Comparison of ENCODE assay signal across 11 cellular contexts in genomic region chr2:160379399-160379798, GRCh38.
A peak's percentile ranks its signal among the peaks of the same experiment; 100 is the strongest.
DNase-seq lines count a peak whose midpoint lies in the region; ATAC-seq, FAIRE-seq and TF ChIP-seq lines count a peak whose summit lies in the region.
"Had no signal": no experiment of that assay in that cellular context is flagged by ENCODE, and none has a peak within 500 bp of the region (broad histone marks: within the 10 kb centered on the region; RNA-seq: fewer than 3 reads in every experiment).

No MANE protein-coding gene starts in this region.

- H3K27me3 Mint-ChIP-seq in activated T-cell treated with anti-CD3 and anti-CD28 coated beads, Interleukin-2, amount 50 U/mL, for 24 hours, result no peaks in the 10 kb centered on the region
- H3K27me3 Mint-ChIP-seq in activated T-cell treated with anti-CD3 and anti-CD28 coated beads, Interleukin-2, amount 50 U/mL, for 4 hours (ENCODE audit: low read depth), result no peaks in the 10 kb centered on the region
- H3K27me3 Mint-ChIP-seq: B cell had no signal

- H3K9me3 Mint-ChIP-seq in activated T-cell treated with anti-CD3 and anti-CD28 coated beads, Interleukin-2, amount 50 U/mL, for 24 hours, result no peaks in the 10 kb centered on the region
- no peaks in the 10 kb centered on the region for H3K9me3 Mint-ChIP-seq in activated T-cell treated with anti-CD3 and anti-CD28 coated beads, Interleukin-2, amount 50 U/mL, for 4 hours

- H3K27me3 ChIP-seq in bronchial epithelial cell (ENCODE audit: control insufficient read depth, insufficient read depth, low read length) (no peaks in the 10 kb centered on the region), lower lobe of right lung (ENCODE audit: low read depth) (no peaks in the 10 kb centered on the region), uterus (no peaks in the 10 kb centered on the region)

- H3K4me1 ChIP-seq in lower lobe of right lung (peaks cover 97% of the 10 kb centered on the region), uterus (peaks cover 15 to 28% of the 10 kb centered on the region in 2 donors)

- intact Hi-C loops in lower lobe of right lung (cut with DNase I), result no loop called here
- intact Hi-C loops in uterus (cut with DNase I; ENCODE audit: low total_unique reads), result no loop called here

- FAIRE-seq in bronchial epithelial cell (lab: Jason Lieb, UNC) (no peak), GM12892 (lab: Jason Lieb, UNC) (no peak)
- FAIRE-seq: GM18507 had no signal

- H3K36me3 ChIP-seq in bronchial epithelial cell (ENCODE audit: control insufficient read depth, insufficient read depth, low read length) (no peaks in the 10 kb centered on the region), lower lobe of right lung (no peaks in the 10 kb centered on the region), uterus (no peaks in the 10 kb centered on the region)

- H3K9me3 ChIP-seq in lower lobe of right lung (no peaks in the 10 kb centered on the region), uterus (no peaks in the 10 kb centered on the region)

- ATAC-seq in activated T-cell treated with anti-CD3 and anti-CD28 coated beads, Interleukin-2, amount 50 U/mL, for 4 hours, result no peak
- peak; percentile 30 to 47 for ATAC-seq in lower lobe of right lung

- H3K4me1 Mint-ChIP-seq in activated T-cell treated with anti-CD3 and anti-CD28 coated beads, Interleukin-2, amount 50 U/mL, for 24 hours (ENCODE audit: low read depth), result peaks cover 80% of the 10 kb centered on the region
- H3K4me1 Mint-ChIP-seq in activated T-cell treated with anti-CD3 and anti-CD28 coated beads, Interleukin-2, amount 50 U/mL, for 4 hours (ENCODE audit: low read depth), result peaks cover 79% of the 10 kb centered on the region

- peaks cover 9% of the 10 kb centered on the region for H3K36me3 Mint-ChIP-seq in activated T-cell treated with anti-CD3 and anti-CD28 coated beads, Interleukin-2, amount 50 U/mL, for 24 hours (ENCODE audit: low read depth)
- H3K36me3 Mint-ChIP-seq in activated T-cell treated with anti-CD3 and anti-CD28 coated beads, Interleukin-2, amount 50 U/mL, for 4 hours (ENCODE audit: insufficient read depth), result peaks cover 5% of the 10 kb centered on the region

- H3K27ac Mint-ChIP-seq in activated T-cell treated with anti-CD3 and anti-CD28 coated beads, Interleukin-2, amount 50 U/mL, for 24 hours, result peak overlapping the region; percentile 9
- H3K27ac Mint-ChIP-seq: B cell had no signal

- no peak for DNase-seq in activated T-cell treated with anti-CD3 and anti-CD28 coated beads, Interleukin-2, amount 50 U/mL, for 24 hours
- DNase-seq in activated T-cell treated with anti-CD3 and anti-CD28 coated beads, Interleukin-2, amount 50 U/mL, for 4 hours, result no peak
- peak; percentile 52 for DNase-seq in bronchial epithelial cell (ENCODE audit: low read depth)
- no peak for DNase-seq in lower lobe of right lung
- DNase-seq in uterus, result no peak
- DNase-seq in activated CD8-positive, alpha-beta memory T cell treated with anti-CD3 and anti-CD28 coated beads, Interleukin-2, amount 50 U/mL, for 4 hours, result no peak
- no peak for DNase-seq in medulla oblongata (ENCODE audit: extremely low spot score)
- no peak for DNase-seq in GM12892 (ENCODE audit: insufficient read length)
- DNase-seq: retina had no signal

- H3K27ac ChIP-seq in lower lobe of right lung, result peak overlapping the region; percentile 73
- H3K27ac ChIP-seq in uterus, result peak overlapping the region; percentile 54 to 64

- H3K4me3 Mint-ChIP-seq in activated T-cell treated with anti-CD3 and anti-CD28 coated beads, Interleukin-2, amount 50 U/mL, for 24 hours, result no peak overlapping the region
- H3K4me3 Mint-ChIP-seq in activated T-cell treated with anti-CD3 and anti-CD28 coated beads, Interleukin-2, amount 50 U/mL, for 4 hours, result no peak overlapping the region
- H3K4me3 Mint-ChIP-seq: B cell had no signal

- TF ChIP-seq POLR2A in uterus (IDR thresholded peaks at IDR 0.05) (no peak), GM12892 (IDR thresholded peaks at IDR 0.05; ENCODE audit: low read depth, low read length) (no peak)

- H3K4me3 ChIP-seq in bronchial epithelial cell (ENCODE audit: low read depth, low read length) (no peak overlapping the region), lower lobe of right lung (no peak overlapping the region), uterus (no peak overlapping the region)

- TF ChIP-seq CTCF in bronchial epithelial cell (IDR thresholded peaks at IDR 0.05; ENCODE audit: insufficient read depth, low read length, severe bottlenecking) (no peak), lower lobe of right lung (IDR thresholded peaks at IDR 0.05) (no peak), uterus (IDR thresholded peaks at IDR 0.05) (no peak)

Comparison
In these comparisons a context has a peak if more than half of its experiments do, and no peak if none do; other contexts are left out.
1. ATAC-seq: peak in lower lobe of right lung (2 of 2); none in activated T-cell treated with anti-CD3 and anti-CD28 coated beads, Interleukin-2, amount 50 U/mL, for 4 hours (0 of 2).